Comparison of ENCODE assay signal across 17 cellular contexts in genomic region chrX:47697171-47697570, GRCh38. TPM values are rescaled to one million over a fixed set of nuclear protein-coding genes. Genes with fewer than 3 reads are reported as not detected.
DNase-seq lines count a peak whose midpoint lies in the region; ATAC-seq and TF ChIP-seq lines count a peak whose summit lies in the region.
"Had no signal": no experiment of that assay in that cellular context is flagged by ENCODE, and none has a peak within 500 bp of the region (broad histone marks: within the 10 kb centered on the region; RNA-seq: fewer than 3 reads in every experiment).

No MANE protein-coding gene starts in this region.

- no peaks in the 10 kb centered on the region for H3K4me1 ChIP-seq in foreskin keratinocyte
- H3K4me1 ChIP-seq: BE2C had no signal

- no peak for ATAC-seq in foreskin keratinocyte
- no peak for ATAC-seq in GM19455 (IDR thresholded peaks at IDR 0.05; ENCODE audit: unreplicated experiment)
- no peak for ATAC-seq in HG02885 (IDR thresholded peaks at IDR 0.05; ENCODE audit: poor library complexity, unreplicated experiment)
- ATAC-seq: HepG2 had no signal

- DNase-seq in LHCN-M2 (ENCODE audit: low read depth) (peak; percentile 13), cardiac fibroblast (ENCODE audit: low read depth in 2 of 2) (peak; percentile 1 to 31), foreskin keratinocyte (peak; percentile 0 to 3), NCI-H2227 (lab: John Stamatoyannopoulos, UW; ENCODE audit: unreplicated experiment) (no peak), DMS153 treated with DMSO at 0.1 percent for 48 hours (lab: John Stamatoyannopoulos, UW; ENCODE audit: unreplicated experiment) (no peak)
- DNase-seq: BE2C; CD4-positive, alpha-beta T cell; DMS53; HFFc6; KG1; NCI-H1048; NCI-H146; NCI-H2081 treated with DMSO at 0.1 percent for 48 hours; NCI-H510A treated with DMSO at 0.1 percent for 48 hours had no signal

- no peak overlapping the region for H3K4me3 ChIP-seq in cardiac fibroblast (replicated peaks in 1 of 2; ENCODE audit: low read depth in 2 of 2, low read length in 2 of 2)

- no peak overlapping the region for H3K27ac ChIP-seq in foreskin keratinocyte

- no peaks in the 10 kb centered on the region for H3K27me3 ChIP-seq in foreskin keratinocyte
- H3K27me3 ChIP-seq: BE2C had no signal

- TF ChIP-seq CTCF in cardiac fibroblast (IDR thresholded peaks at IDR 0.05; ENCODE audit: low read depth, low read length) = no peak
- TF ChIP-seq CTCF in foreskin keratinocyte (conservative IDR thresholded peaks at IDR 0.05) = no peak

RNA-seq across cellular contexts. Expression of gene UXT, which starts 38.2 kb away (rescaled TPM):
- total RNA-seq in LHCN-M2 (2014; rRNA removed) (109 and 156 TPM in 2 replicates), foreskin keratinocyte (110 and 114 TPM in 2 replicates)
- 216 TPM for polyA plus RNA-seq in LHCN-M2 (2012)
- 148 and 153 TPM in 2 replicates for polyA plus RNA-seq in foreskin keratinocyte

RNA-seq across cellular contexts. Expression of gene ELK1, which starts 46.8 kb away (rescaled TPM):
- total RNA-seq in LHCN-M2 (2014; rRNA removed) (44.2 and 46.8 TPM in 2 replicates), foreskin keratinocyte (20.4 and 21.9 TPM in 2 replicates)
- 25.2 TPM for polyA plus RNA-seq in LHCN-M2 (2012)
- 17.8 and 20.3 TPM in 2 replicates for polyA plus RNA-seq in foreskin keratinocyte

Comparison
In these comparisons a context has a peak if more than half of its experiments do, and no peak if none do; other contexts are left out.
1. DNase-seq: peak in LHCN-M2 (single experiment), cardiac fibroblast (2 of 2) and foreskin keratinocyte (2 of 2); none in NCI-H2227 (single experiment) and DMS153 treated with DMSO at 0.1 percent for 48 hours (single experiment).